20 cellular contexts compared by ENCODE assay signal in the genomic region with DNA sequence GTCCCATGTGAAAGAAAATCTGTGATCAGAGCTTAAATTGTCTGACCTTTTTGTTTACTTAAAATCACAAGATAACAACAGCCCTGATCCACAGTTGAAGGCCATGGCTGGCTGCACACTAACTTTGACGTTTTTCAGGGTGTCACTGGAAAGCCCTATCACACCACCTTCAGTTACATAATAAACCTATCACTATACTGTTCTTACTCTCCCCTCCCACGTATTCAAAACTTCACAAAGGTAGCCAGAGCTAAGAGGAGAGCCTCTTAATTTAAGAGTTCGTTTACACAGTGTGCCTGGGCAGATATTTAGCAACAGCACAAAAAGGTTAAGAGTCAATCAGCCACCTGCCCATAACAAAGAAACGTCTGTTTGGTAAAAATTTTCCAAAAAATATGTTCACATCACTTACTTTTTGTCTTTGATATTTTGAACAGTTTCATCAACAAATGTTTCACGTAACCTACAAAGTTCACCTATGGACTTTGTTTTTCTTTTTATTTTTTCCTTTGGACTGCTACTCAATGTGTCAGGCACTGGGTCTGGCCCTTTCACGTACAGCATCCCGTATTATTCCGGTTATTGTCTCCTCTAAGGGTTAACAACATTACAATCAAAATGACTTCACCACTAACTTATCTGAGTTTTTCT. TPM values are rescaled to one million over a fixed set of nuclear protein-coding genes. Genes with fewer than 3 reads are reported as not detected.
A peak's percentile ranks its signal among the peaks of the same experiment; 100 is the strongest.
DNase-seq lines count a peak whose midpoint lies in the region; ATAC-seq, FAIRE-seq and TF ChIP-seq lines count a peak whose summit lies in the region.
"Had no signal": no experiment of that assay in that cellular context is flagged by ENCODE, and none has a peak within 500 bp of the region (broad histone marks: within the 10 kb centered on the region; RNA-seq: fewer than 3 reads in every experiment).

No MANE protein-coding gene starts in this region.

- TF ChIP-seq CTCF in astrocyte (IDR thresholded peaks at IDR 0.05; ENCODE audit: insufficient read depth, low read depth, low read length) (no peak), nephron progenitor cell (IDR thresholded peaks at IDR 0.05) (no peak)

- H4K20me1 ChIP-seq in astrocyte (ENCODE audit: insufficient read depth, low read length) = peaks cover 4% of the 10 kb centered on the region

- H3K27ac Mint-ChIP-seq in astrocyte (ENCODE audit: unreplicated experiment) = no peak overlapping the region
- H3K27ac Mint-ChIP-seq in nephron progenitor cell = peak overlapping the region; percentile 70
- H3K27ac Mint-ChIP-seq in CD4-positive, alpha-beta memory T cell = no peak overlapping the region

- H3K9me3 Mint-ChIP-seq in astrocyte (ENCODE audit: unreplicated experiment) = no peaks in the 10 kb centered on the region
- H3K9me3 Mint-ChIP-seq in nephron progenitor cell = no peaks in the 10 kb centered on the region
- H3K9me3 Mint-ChIP-seq in CD4-positive, alpha-beta memory T cell = no peaks in the 10 kb centered on the region
- H3K9me3 Mint-ChIP-seq: CD8-positive, alpha-beta memory T cell had no signal

- FAIRE-seq in astrocyte (lab: Jason Lieb, UNC) = peak; percentile 23

- peaks cover 26% of the 10 kb centered on the region for H3K79me2 ChIP-seq in astrocyte (ENCODE audit: insufficient read depth, low read length)

- no peaks in the 10 kb centered on the region for H3K4me1 ChIP-seq in astrocyte (ENCODE audit: insufficient read depth, low read length)
- no peaks in the 10 kb centered on the region for H3K4me1 ChIP-seq in CD4-positive, alpha-beta memory T cell (ENCODE audit: insufficient read depth, low read length)
- H3K4me1 ChIP-seq: suprapubic skin had no signal

- H3K9ac ChIP-seq in astrocyte (ENCODE audit: low read length) = no peak overlapping the region
- H3K9ac ChIP-seq: KMS-11 had no signal

- POLR2A ChIA-PET in CD4-positive, alpha-beta memory T cell (lab: Charles Lee; ENCODE audit: partially characterized antibody) = no interaction called here

- H3K27me3 ChIP-seq in astrocyte (ENCODE audit: insufficient read depth, low read length) = no peaks in the 10 kb centered on the region
- no peaks in the 10 kb centered on the region for H3K27me3 ChIP-seq in CD4-positive, alpha-beta memory T cell (ENCODE audit: insufficient read depth, low read length)
- H3K27me3 ChIP-seq: brain microvascular endothelial cell, suprapubic skin had no signal

- H3K4me3 ChIP-seq in astrocyte (ENCODE audit: insufficient read depth, low read depth, low read length) = no peak overlapping the region
- no peak overlapping the region for H3K4me3 ChIP-seq in CD4-positive, alpha-beta memory T cell (ENCODE audit: low read length in 2 of 2)
- H3K4me3 ChIP-seq: suprapubic skin had no signal

- H3K27ac ChIP-seq in astrocyte (ENCODE audit: low read depth, low read length) = no peak overlapping the region
- no peak overlapping the region for H3K27ac ChIP-seq in CD4-positive, alpha-beta memory T cell (ENCODE audit: low read depth, low read length)
- H3K27ac ChIP-seq: brain microvascular endothelial cell, KMS-11, suprapubic skin had no signal

- no peak overlapping the region for H2AFZ ChIP-seq in astrocyte (ENCODE audit: low read depth, low read length)

- H3K4me2 ChIP-seq in astrocyte (ENCODE audit: low read length) = no peak overlapping the region
- H3K4me2 ChIP-seq: KMS-11 had no signal

- intact Hi-C loops in CD4-positive, alpha-beta memory T cell (cut with micrococcal nuclease) = no loop called here

- peaks cover 8% of the 10 kb centered on the region for H3K36me3 ChIP-seq in astrocyte (ENCODE audit: insufficient read depth, low read length)
- H3K36me3 ChIP-seq in CD4-positive, alpha-beta memory T cell (ENCODE audit: insufficient read depth, low read length) = peaks cover 4% of the 10 kb centered on the region

- H3K4me3 Mint-ChIP-seq in astrocyte (ENCODE audit: unreplicated experiment) (no peak overlapping the region), nephron progenitor cell (no peak overlapping the region)
- no peak overlapping the region for H3K4me3 Mint-ChIP-seq in CD4-positive, alpha-beta memory T cell
- H3K4me3 Mint-ChIP-seq: CD8-positive, alpha-beta memory T cell had no signal

- ATAC-seq in HG03378 (IDR thresholded peaks at IDR 0.05; ENCODE audit: unreplicated experiment) = no peak
- ATAC-seq: left ventricle myocardium superior had no signal

- H3K36me3 Mint-ChIP-seq in astrocyte (ENCODE audit: low read depth, unreplicated experiment) = no peaks in the 10 kb centered on the region
- peaks cover 46% of the 10 kb centered on the region for H3K36me3 Mint-ChIP-seq in nephron progenitor cell (ENCODE audit: low read depth)
- H3K36me3 Mint-ChIP-seq in CD4-positive, alpha-beta memory T cell = peaks cover 44 to 49% of the 10 kb centered on the region in 2 donors

- CTCF ChIA-PET in CD4-positive, alpha-beta memory T cell (lab: Charles Lee; ENCODE audit: partially characterized antibody) = interaction anchor here (1.1 to 1.3 kb wide), 2 partner anchors 23 to 66 kb away, joined by 3 read pairs; no protein-coding TSS in a partner anchor

- H3K4me1 Mint-ChIP-seq in astrocyte (ENCODE audit: low read depth, unreplicated experiment) (no peaks in the 10 kb centered on the region), nephron progenitor cell (peaks cover 19% of the 10 kb centered on the region)
- H3K4me1 Mint-ChIP-seq in CD4-positive, alpha-beta memory T cell = peaks cover 20 to 49% (median 24%) of the 10 kb centered on the region in 4 donors

- no peaks in the 10 kb centered on the region for H3K9me3 ChIP-seq in astrocyte (ENCODE audit: insufficient read depth, low read depth, low read length)
- H3K9me3 ChIP-seq in CD4-positive, alpha-beta memory T cell (ENCODE audit: control insufficient read depth in 1 of 2, low read length in 2 of 2) = no peaks in the 10 kb centered on the region
- H3K9me3 ChIP-seq: suprapubic skin had no signal

- no peaks in the 10 kb centered on the region for H3K27me3 Mint-ChIP-seq in astrocyte (ENCODE audit: low read depth, unreplicated experiment)
- no peaks in the 10 kb centered on the region for H3K27me3 Mint-ChIP-seq in nephron progenitor cell (ENCODE audit: low read depth, poor library complexity)
- no peaks in the 10 kb centered on the region for H3K27me3 Mint-ChIP-seq in CD4-positive, alpha-beta memory T cell
- H3K27me3 Mint-ChIP-seq: CD8-positive, alpha-beta memory T cell had no signal

- DNase-seq in NCI-H748 (lab: John Stamatoyannopoulos, UW; ENCODE audit: unreplicated experiment) = peak; percentile 56
- no peak for DNase-seq in NCI-H748 treated with DMSO at 0.1 percent for 48 hours (lab: John Stamatoyannopoulos, UW)
- peak; percentile 80 for DNase-seq in NCI-H2029 treated with DMSO at 0.1 percent for 48 hours (lab: John Stamatoyannopoulos, UW)
- DNase-seq in astrocyte (ENCODE audit: low read depth) = no peak
- no peak for DNase-seq in nephron progenitor cell
- no peak for DNase-seq in foreskin melanocyte
- no peak for DNase-seq in CD4-positive, alpha-beta memory T cell
- DNase-seq: activated CD4-positive, alpha-beta T cell treated with anti-CD3 and anti-CD28 coated beads, Interleukin-2, amount 50 U/mL, for 4 hours; activated effector memory CD4-positive, alpha-beta T cell treated with Interleukin-2 at 50 U/mL for 16 hours; brain microvascular endothelial cell; CD8-positive, alpha-beta memory T cell; GDM1; left ventricle myocardium superior; NCI-H146; SIG-M5; stimulated activated CD4-positive, alpha-beta T cell treated with anti-CD3 and anti-CD28 coated beads, Interleukin-1b, Interleukin-23, amount 100 ng/mL, for 48 hours; T-helper 9 cell had no signal

RNA-seq across cellular contexts. Expression of a gene that starts 25.0 kb away (rescaled TPM):
- 32.7 and 40.2 TPM in 2 replicates for total RNA-seq in astrocyte
- 10 to 100 TPM; 62.5 to 70.6 TPM for total RNA-seq in CD4-positive, alpha-beta memory T cell
- 10 to 100 TPM in 1 of 2 donors, 1 to 10 TPM in 1; 6.2 to 46.2 TPM for polyA plus RNA-seq in CD4-positive, alpha-beta memory T cell

Comparison
In these comparisons a context has a peak if more than half of its experiments do, and no peak if none do; other contexts are left out.
1. DNase-seq: peak in NCI-H748 (single experiment) and NCI-H2029 treated with DMSO at 0.1 percent for 48 hours (single experiment); none in NCI-H748 treated with DMSO at 0.1 percent for 48 hours (single experiment), astrocyte (single experiment), nephron progenitor cell (single experiment), foreskin melanocyte (single experiment) and CD4-positive, alpha-beta memory T cell (0 of 5).